8 cellular contexts compared by ENCODE assay signal in genomic region chr1:145979746-145980435, GRCh38. TPM values are rescaled to one million over a fixed set of nuclear protein-coding genes. Genes with fewer than 3 reads are reported as not detected.
DNase-seq lines count a peak whose midpoint lies in the region; ATAC-seq and FAIRE-seq lines count a peak whose summit lies in the region.

No MANE protein-coding gene starts in this region.

- H3K27ac Mint-ChIP-seq in activated T-helper 17 cell treated with anti-CD3 and anti-CD28 coated beads, Interleukin-2, amount 50 U/mL, for 72 hours = no peak overlapping the region
- no peak overlapping the region for H3K27ac Mint-ChIP-seq in memory B cell

- no peaks in the 10 kb centered on the region for H3K9me3 Mint-ChIP-seq in activated T-helper 17 cell treated with anti-CD3 and anti-CD28 coated beads, Interleukin-2, amount 50 U/mL, for 72 hours
- no peaks in the 10 kb centered on the region for H3K9me3 Mint-ChIP-seq in memory B cell

- DNase-seq in memory B cell (ENCODE audit: low spot score in 2 of 2) = no peak
- DNase-seq in HTR-8/SVneo (ENCODE audit: insufficient read length, low spot score) = no peak
- DNase-seq in T1000 (lab: John Stamatoyannopoulos, UW) = no peak
- DNase-seq in NCI-H748 (lab: John Stamatoyannopoulos, UW; ENCODE audit: unreplicated experiment) = no peak
- no peak for DNase-seq in T-helper 9 cell

- peaks cover 13% of the 10 kb centered on the region for H3K36me3 Mint-ChIP-seq in activated T-helper 17 cell treated with anti-CD3 and anti-CD28 coated beads, Interleukin-2, amount 50 U/mL, for 72 hours (ENCODE audit: low read depth)
- peaks cover 6% of the 10 kb centered on the region for H3K36me3 Mint-ChIP-seq in memory B cell

- no peak overlapping the region for H3K4me3 Mint-ChIP-seq in activated T-helper 17 cell treated with anti-CD3 and anti-CD28 coated beads, Interleukin-2, amount 50 U/mL, for 72 hours
- no peak overlapping the region for H3K4me3 Mint-ChIP-seq in memory B cell

- FAIRE-seq in HTR-8/SVneo (lab: Jason Lieb, UNC) = no peak

- ATAC-seq in GM18517 (IDR thresholded peaks at IDR 0.05; ENCODE audit: unreplicated experiment) = peak; percentile 20
- ATAC-seq in HG03442 (IDR thresholded peaks at IDR 0.05; ENCODE audit: unreplicated experiment) = peak; percentile 28
- ATAC-seq in activated T-helper 17 cell treated with anti-CD3 and anti-CD28 coated beads, Interleukin-2, amount 50 U/mL, for 72 hours (replicated peaks) = peak; percentile 16
- peak; percentile 22 for ATAC-seq in memory B cell (ENCODE audit: low read depth)

- peaks cover 31% of the 10 kb centered on the region for H3K4me1 Mint-ChIP-seq in activated T-helper 17 cell treated with anti-CD3 and anti-CD28 coated beads, Interleukin-2, amount 50 U/mL, for 72 hours
- peaks cover 49% of the 10 kb centered on the region for H3K4me1 Mint-ChIP-seq in memory B cell

- H3K27me3 Mint-ChIP-seq in activated T-helper 17 cell treated with anti-CD3 and anti-CD28 coated beads, Interleukin-2, amount 50 U/mL, for 72 hours = no peaks in the 10 kb centered on the region
- no peaks in the 10 kb centered on the region for H3K27me3 Mint-ChIP-seq in memory B cell

RNA-seq across cellular contexts. Expression of gene POLR3GL, which starts 15.4 kb away (rescaled TPM):
- 10 to 100 TPM; 16.9 to 26.0 TPM for total RNA-seq in activated T-helper 17 cell treated with anti-CD3 and anti-CD28 coated beads, Interleukin-2, amount 50 U/mL, for 72 hours

RNA-seq across cellular contexts. Expression of gene ANKRD34A, which starts 15.5 kb away (rescaled TPM):
- total RNA-seq in activated T-helper 17 cell treated with anti-CD3 and anti-CD28 coated beads, Interleukin-2, amount 50 U/mL, for 72 hours = 1 to 10 TPM; 4.6 to 4.8 TPM

RNA-seq across cellular contexts. Expression of gene TXNIP, which starts 16.5 kb away (rescaled TPM):
- 100 to 1,000 TPM in 1 of 2 donors, 10 to 100 TPM in 1; 74.2 to 269 TPM for total RNA-seq in activated T-helper 17 cell treated with anti-CD3 and anti-CD28 coated beads, Interleukin-2, amount 50 U/mL, for 72 hours

RNA-seq across cellular contexts. Expression of gene LIX1L, which starts 22.1 kb away (rescaled TPM):
- 10 to 100 TPM; 43.4 to 61.2 TPM for total RNA-seq in activated T-helper 17 cell treated with anti-CD3 and anti-CD28 coated beads, Interleukin-2, amount 50 U/mL, for 72 hours

RNA-seq across cellular contexts. Expression of gene HJV, which starts 41.6 kb away (rescaled TPM):
- total RNA-seq in activated T-helper 17 cell treated with anti-CD3 and anti-CD28 coated beads, Interleukin-2, amount 50 U/mL, for 72 hours = not detected
